In genomic region chr3:45861043-45861846, GRCh38 we compare ENCODE assay signal across 15 cellular contexts. TPM values are rescaled to one million over a fixed set of nuclear protein-coding genes. Genes with fewer than 3 reads are reported as not detected.
DNase-seq lines count a peak whose midpoint lies in the region; ATAC-seq and TF ChIP-seq lines count a peak whose summit lies in the region.
"Had no signal": no experiment of that assay in that cellular context is flagged by ENCODE, and none has a peak within 500 bp of the region (broad histone marks: within the 10 kb centered on the region; RNA-seq: fewer than 3 reads in every experiment).

No MANE protein-coding gene starts in this region.

- no peak overlapping the region for H3K27ac Mint-ChIP-seq in H9
- H3K27ac Mint-ChIP-seq: activated T-cell treated with anti-CD3 and anti-CD28 coated beads, Interleukin-2, amount 50 U/mL, for 24 hours had no signal

- no peak overlapping the region for H2BK12ac ChIP-seq in H9 (ENCODE audit: insufficient read length, low read depth, low read length)

- H3K4me1 ChIP-seq in hepatocyte (ENCODE audit: insufficient read depth) (peaks cover 6% of the 10 kb centered on the region), H9 (ENCODE audit: insufficient read depth, low read length) (no peaks in the 10 kb centered on the region)
- H3K4me1 ChIP-seq: heart left ventricle had no signal

- H3K79me2 ChIP-seq in hepatocyte (no peaks in the 10 kb centered on the region), H9 (ENCODE audit: insufficient read depth, low read length) (no peaks in the 10 kb centered on the region)

- H3K4ac ChIP-seq in H9 (ENCODE audit: low read depth, low read length) = no peak overlapping the region

- H2BK5ac ChIP-seq in H9 (ENCODE audit: insufficient read length, low read length) = no peak overlapping the region

- H3K36me3 Mint-ChIP-seq in H9 (ENCODE audit: insufficient read depth in 1 of 3, low read depth in 3 of 3) = no peaks in the 10 kb centered on the region

- DNase-seq in hepatocyte (ENCODE audit: low spot score) (peak; percentile 48), head of caudate nucleus (no peak), NCI-H1092 (lab: John Stamatoyannopoulos, UW) (no peak), H9 (no peak), NCI-H226 (no peak)
- DNase-seq: activated T-cell treated with anti-CD3 and anti-CD28 coated beads, Interleukin-2, amount 50 U/mL, for 24 hours; brain microvascular endothelial cell; CD8-positive, alpha-beta memory T cell; heart left ventricle had no signal

- H2BK15ac ChIP-seq in H9 (ENCODE audit: low read depth, low read length) = no peak overlapping the region

- H3K4me2 ChIP-seq in hepatocyte (peak overlapping the region; percentile 61), H9 (ENCODE audit: insufficient read depth, insufficient read length, low read length) (no peak overlapping the region)

- WGBS in hepatocyte (ENCODE audit: low lambda C conversion rate, missing lambda C conversion rate) = 46% methylated on average over 8 of the region's 8 CpGs
- WGBS in H9 (ENCODE audit: extremely low coverage, insufficient read length, low lambda C conversion rate) = 100% methylated on average over 1 of the region's 8 CpGs

- no peak overlapping the region for H2BK20ac ChIP-seq in H9 (ENCODE audit: low read depth, low read length, poor library complexity, severe bottlenecking)

- H3K9me3 ChIP-seq in hepatocyte (ENCODE audit: low read depth) = no peaks in the 10 kb centered on the region
- peaks cover 5% of the 10 kb centered on the region for H3K9me3 ChIP-seq in H9 (ENCODE audit: control insufficient read depth, low read depth, low read length)

- no peak overlapping the region for H3K56ac ChIP-seq in H9 (ENCODE audit: insufficient read length, low read depth, low read length)

- no peak overlapping the region for H3K4me3 Mint-ChIP-seq in H9
- H3K4me3 Mint-ChIP-seq: activated T-cell treated with anti-CD3 and anti-CD28 coated beads, Interleukin-2, amount 50 U/mL, for 24 hours had no signal

- TF ChIP-seq CTCF in hepatocyte (IDR thresholded peaks at IDR 0.05; ENCODE audit: poor library complexity) (no peak), H9 (conservative IDR thresholded peaks at IDR 0.05) (no peak)

- no peaks in the 10 kb centered on the region for H3K23me2 ChIP-seq in H9 (ENCODE audit: insufficient read length, low read depth, low read length, poor library complexity, severe bottlenecking)

- intact Hi-C loops in head of caudate nucleus (cut with DNase I) = no loop called here

- H3K9me2 ChIP-seq in hepatocyte (replicated peaks; ENCODE audit: insufficient read depth) = no peaks in the 10 kb centered on the region

- peaks cover 6 to 7% of the 10 kb centered on the region in 2 experiments; a peak in 3 of 5 replicates for H3K9me3 Mint-ChIP-seq in H9

- H2BK120ac ChIP-seq in H9 (ENCODE audit: low read depth, low read length, poor library complexity, severe bottlenecking) = no peak overlapping the region

- H3T11ph ChIP-seq in H9 (ENCODE audit: low read length) = no peak overlapping the region

- no peak overlapping the region for H3K23ac ChIP-seq in H9 (ENCODE audit: insufficient read length, low read depth, low read length)

- H4K8ac ChIP-seq in H9 (replicated peaks; ENCODE audit: insufficient read length, low read depth, low read length) = no peak overlapping the region

- H2AFZ ChIP-seq in hepatocyte (no peak overlapping the region), H9 (ENCODE audit: low read length) (no peak overlapping the region)

- H3K27ac ChIP-seq in hepatocyte (peak overlapping the region; percentile 66), H9 (ENCODE audit: insufficient read length, low read depth, low read length) (no peak overlapping the region)
- H3K27ac ChIP-seq: brain microvascular endothelial cell, heart left ventricle had no signal

- no peaks in the 10 kb centered on the region for H3K36me3 ChIP-seq in hepatocyte (replicated peaks; ENCODE audit: insufficient read depth, low read depth)
- H3K36me3 ChIP-seq: brain microvascular endothelial cell, heart left ventricle had no signal

- no peaks in the 10 kb centered on the region for H3K79me1 ChIP-seq in H9 (ENCODE audit: insufficient read depth, low read depth, low read length, poor library complexity, severe bottlenecking)

- H2AK5ac ChIP-seq in H9 (ENCODE audit: insufficient read length, low read length) = no peak overlapping the region

- no peak overlapping the region for H4K5ac ChIP-seq in H9 (ENCODE audit: insufficient read length, low read depth, low read length)

- no peak overlapping the region for H3K9ac ChIP-seq in H9 (ENCODE audit: extremely low read depth, insufficient read length, low read length)

- H3K27me3 ChIP-seq in hepatocyte (no peaks in the 10 kb centered on the region), H9 (ENCODE audit: insufficient read depth, low read length) (no peaks in the 10 kb centered on the region)
- H3K27me3 ChIP-seq: heart left ventricle had no signal

- H4K20me1 ChIP-seq in hepatocyte (ENCODE audit: insufficient read depth, poor library complexity, severe bottlenecking) = no peaks in the 10 kb centered on the region
- H4K20me1 ChIP-seq in H9 (ENCODE audit: control insufficient read depth, insufficient read depth, insufficient read length) = peaks cover 2% of the 10 kb centered on the region

- no peak overlapping the region for H4K91ac ChIP-seq in H9 (ENCODE audit: insufficient read length, low read depth, low read length)

- H3K4me1 Mint-ChIP-seq in H9 = no peaks in the 10 kb centered on the region

- ATAC-seq in GM18502 (IDR thresholded peaks at IDR 0.05; ENCODE audit: poor library complexity, unreplicated experiment) (peak; percentile 51), GM19372 (IDR thresholded peaks at IDR 0.05; ENCODE audit: low read depth, unreplicated experiment) (peak; percentile 43), HG03342 (IDR thresholded peaks at IDR 0.05; ENCODE audit: unreplicated experiment) (peak; percentile 38)
- ATAC-seq: heart left ventricle had no signal

- peaks cover 41% of the 10 kb centered on the region for H3K27me3 Mint-ChIP-seq in H9 (ENCODE audit: low read depth)

- no peak overlapping the region for H3K18ac ChIP-seq in H9 (ENCODE audit: insufficient read length, low read depth, low read length)

- H3K14ac ChIP-seq in H9 (ENCODE audit: insufficient read depth, low read length) = no peak overlapping the region

- no peak overlapping the region for H3K4me3 ChIP-seq in hepatocyte
- H3K4me3 ChIP-seq: heart left ventricle, lung had no signal

RNA-seq across cellular contexts. Expression of gene LZTFL1, which starts 19.3 kb away (rescaled TPM):
- total RNA-seq in hepatocyte (24.8 and 25.1 TPM in 2 replicates), H9 (2021) (9.1 and 12.2 TPM in 2 replicates)
- polyA plus RNA-seq in hepatocyte = 11.7 and 14.3 TPM in 2 replicates

RNA-seq across cellular contexts. Expression of gene CCR9, which starts 25.1 kb away (rescaled TPM):
- total RNA-seq in hepatocyte = 0.20 and 0.44 TPM in 2 replicates
- polyA plus RNA-seq in hepatocyte = 0.33 TPM in 1 of 2 replicates, not detected in the other
- total RNA-seq in H9 (2021) = not detected in 2 replicates
- total RNA-seq: heart left ventricle, osteocyte, RPMI7951 had no signal
